ENCODE assay signal across 1 cellular context in genomic region chr1:232045571-232045970, GRCh38.
TF ChIP-seq lines count a peak whose summit lies in the region.

No MANE protein-coding gene starts in this region.

TF ChIP-seq in GM23338, 12 proteins besides CTCF, POLR2A, EP300 and RAD21 (continued from another document):
- no peak for TF ChIP-seq ZNF331 (CRISPR knock-in tag; IDR thresholded peaks at IDR 0.05; ENCODE audit: low read depth)
